17 cellular contexts compared by ENCODE assay signal in genomic region chr11:130554241-130555055, GRCh38.
DNase-seq lines count a peak whose midpoint lies in the region; ATAC-seq, FAIRE-seq and TF ChIP-seq lines count a peak whose summit lies in the region.
"Had no signal": no experiment of that assay in that cellular context is flagged by ENCODE, and none has a peak within 500 bp of the region (broad histone marks: within the 10 kb centered on the region; RNA-seq: fewer than 3 reads in every experiment).

No MANE protein-coding gene starts in this region.

- H3K27ac ChIP-seq in IMR-90 (ENCODE audit: insufficient read depth, low read length), result no peak overlapping the region
- H3K27ac ChIP-seq in stomach, result peak overlapping the region in 4 of 5 donors; percentile 6 to 57 (median 34)
- H3K27ac ChIP-seq: C4-2B, SJSA1 had no signal

- H3K36me3 ChIP-seq in IMR-90 (ENCODE audit: control insufficient read depth, insufficient read depth, low read length), result no peaks in the 10 kb centered on the region
- no peaks in the 10 kb centered on the region for H3K36me3 ChIP-seq in bronchial epithelial cell (ENCODE audit: control insufficient read depth, insufficient read depth, low read length)
- H3K36me3 ChIP-seq in stomach, result no peaks in the 10 kb centered on the region
- H3K36me3 ChIP-seq: SJSA1 had no signal

- POLR2A ChIA-PET in IMR-90 (lab: Charles Lee; ENCODE audit: unreplicated experiment), result no interaction called here

- TF ChIP-seq CTCF in IMR-90 (conservative IDR thresholded peaks at IDR 0.05; ENCODE audit: low read depth, low read length), result no peak
- no peak for TF ChIP-seq CTCF in bronchial epithelial cell (IDR thresholded peaks at IDR 0.05; ENCODE audit: insufficient read depth, low read length, severe bottlenecking)
- TF ChIP-seq CTCF in fibroblast of mammary gland (conservative IDR thresholded peaks at IDR 0.05; ENCODE audit: control insufficient read depth, insufficient read depth, low read depth, low read length), result no peak
- no peak for TF ChIP-seq CTCF in stomach (IDR thresholded peaks at IDR 0.05)

- CTCF ChIA-PET in IMR-90 (lab: Yijun Ruan, JAX), result no interaction called here

- H3K4me3 ChIP-seq in IMR-90 (ENCODE audit: insufficient read depth, low read depth, low read length) (no peak overlapping the region), bronchial epithelial cell (ENCODE audit: low read depth, low read length) (no peak overlapping the region), fibroblast of mammary gland (ENCODE audit: control insufficient read depth, low read depth, low read length) (no peak overlapping the region), stomach (no peak overlapping the region)
- H3K4me3 ChIP-seq: SJSA1 had no signal

- no peaks in the 10 kb centered on the region for H3K79me1 ChIP-seq in IMR-90 (ENCODE audit: low read depth in 1 of 2, low read length in 2 of 2)

- WGBS in IMR-90 (ENCODE audit: extremely low coverage in 2 of 2, insufficient read length in 1 of 2), 2 experiments, result 90% methylated on average over 6 of the region's 8 CpGs; no CpG with 5 or more reads in 1 of the 2 experiments
- 64 to 74% (median 71%) methylated on average over 8 of the region's 8 CpGs for WGBS in stomach, 5 donors

- no peak overlapping the region for H3K9ac ChIP-seq in IMR-90 (ENCODE audit: low read depth, low read length)

- intact Hi-C loops in IMR-90 (cut with micrococcal nuclease) (no loop called here), stomach (cut with DNase I; ENCODE audit: low total_unique reads) (no loop called here)

- H3K4me1 Mint-ChIP-seq in activated T-cell treated with anti-CD3 and anti-CD28 coated beads, Interleukin-2, amount 50 U/mL, for 72 hours (ENCODE audit: low read depth), result no peaks in the 10 kb centered on the region

- no peak overlapping the region; the same call in 1 of the 2 replicates for H3K18ac ChIP-seq in IMR-90 (ENCODE audit: low read depth, low read length)

- no peaks in the 10 kb centered on the region for H3K36me3 Mint-ChIP-seq in activated T-cell treated with anti-CD3 and anti-CD28 coated beads, Interleukin-2, amount 50 U/mL, for 72 hours (ENCODE audit: insufficient read depth in 2 of 2)

- H2AK9ac ChIP-seq in IMR-90 (replicated peaks; ENCODE audit: low read depth, low read length, poor library complexity), result no peak overlapping the region

- H2BK120ac ChIP-seq in IMR-90 (ENCODE audit: low read depth, low read length), result no peak overlapping the region; the same call in 1 of the 2 replicates

- peak overlapping the region; percentile 38; the same call in 1 of the 2 replicates for H2AK5ac ChIP-seq in IMR-90 (ENCODE audit: low read depth, low read length)

- FAIRE-seq in bronchial epithelial cell (lab: Jason Lieb, UNC), result no peak
- FAIRE-seq: GM12891, GM18507 had no signal

- dilution Hi-C loops in IMR-90 (cut with HindIII; ENCODE audit: low sequenced_read_pairs, unreplicated experiment), result no loop called here

- H4K20me1 ChIP-seq in IMR-90 (ENCODE audit: insufficient read depth, low read length), result peaks cover 4% of the 10 kb centered on the region; the same call in 1 of the 2 replicates

- no peak overlapping the region for H3K27ac Mint-ChIP-seq in activated T-cell treated with anti-CD3 and anti-CD28 coated beads, Interleukin-2, amount 50 U/mL, for 72 hours

- ATAC-seq in IMR-90 (ENCODE audit: low read depth) (peak; percentile 64), HG03159 (IDR thresholded peaks at IDR 0.05; ENCODE audit: unreplicated experiment) (no peak)
- no peak for ATAC-seq in activated T-cell treated with anti-CD3 and anti-CD28 coated beads, Interleukin-2, amount 50 U/mL, for 72 hours (replicated peaks in 1 of 2)

- no peak overlapping the region for H4K5ac ChIP-seq in IMR-90 (ENCODE audit: low read depth, low read length)

- no peak overlapping the region for H3K56ac ChIP-seq in IMR-90 (ENCODE audit: extremely low read depth, insufficient read depth, low read length)

- peaks cover 18% of the 10 kb centered on the region for H3K27me3 Mint-ChIP-seq in activated T-cell treated with anti-CD3 and anti-CD28 coated beads, Interleukin-2, amount 50 U/mL, for 72 hours (ENCODE audit: low read depth)

- H3K9me3 ChIP-seq in IMR-90 (ENCODE audit: control insufficient read depth, insufficient read depth, low read length), result no peaks in the 10 kb centered on the region
- no peaks in the 10 kb centered on the region for H3K9me3 ChIP-seq in stomach
- H3K9me3 ChIP-seq: SJSA1 had no signal

- no peak overlapping the region; the same call in 1 of the 2 replicates for H2BK20ac ChIP-seq in IMR-90 (ENCODE audit: low read depth, low read length)

- no peak overlapping the region for H4K91ac ChIP-seq in IMR-90 (ENCODE audit: insufficient read depth, low read depth, low read length)

- H3K14ac ChIP-seq in IMR-90 (replicated peaks; ENCODE audit: low read depth, low read length), result 0 out of 2 replicates have a peak overlapping the region, but pooled peaks have one; percentile 46

- no peak overlapping the region for H3K23ac ChIP-seq in IMR-90 (ENCODE audit: low read depth, low read length)

- TF ChIP-seq POLR2A in IMR-90 (IDR thresholded peaks at IDR 0.05; ENCODE audit: low read depth, low read length), result no peak
- no peak for TF ChIP-seq POLR2A in stomach (IDR thresholded peaks at IDR 0.05)

- H3K4me3 Mint-ChIP-seq in activated T-cell treated with anti-CD3 and anti-CD28 coated beads, Interleukin-2, amount 50 U/mL, for 72 hours, result no peak overlapping the region

- no peak overlapping the region for H3K4ac ChIP-seq in IMR-90 (ENCODE audit: low read depth, low read length)

- 0 out of 2 replicates have a peak overlapping the region, but pooled peaks have one; percentile 6 for H3K4me2 ChIP-seq in IMR-90 (ENCODE audit: low read depth, low read length)

- no peaks in the 10 kb centered on the region; the same call in 1 of the 2 replicates for H3K27me3 ChIP-seq in IMR-90 (ENCODE audit: control insufficient read depth, insufficient read depth, low read length)
- H3K27me3 ChIP-seq in bronchial epithelial cell (ENCODE audit: control insufficient read depth, insufficient read depth, low read length), result no peaks in the 10 kb centered on the region
- no peaks in the 10 kb centered on the region for H3K27me3 ChIP-seq in stomach
- H3K27me3 ChIP-seq: SJSA1 had no signal

- no peak for TF ChIP-seq EP300 in stomach (IDR thresholded peaks at IDR 0.05)

- no TSS peak for BruUV-seq in IMR-90 (replicated peaks; lab: Mats Ljungman, UMichigan)

- peaks cover 0 to 2% of the 10 kb centered on the region in 2 donors for H3K9me3 Mint-ChIP-seq in activated T-cell treated with anti-CD3 and anti-CD28 coated beads, Interleukin-2, amount 50 U/mL, for 72 hours

- H3K9me1 ChIP-seq in IMR-90 (ENCODE audit: insufficient read depth, low read length), result peaks cover 3% of the 10 kb centered on the region; the same call in 1 of the 2 replicates

- peak; percentile 44 for DNase-seq in IMR-90
- peak; percentile 85 for DNase-seq in bronchial epithelial cell (ENCODE audit: low read depth)
- peak; percentile 48 for DNase-seq in fibroblast of mammary gland (ENCODE audit: low read depth)
- peak; percentile 43 for DNase-seq in stomach
- no peak for DNase-seq in occipital lobe (lab: John Stamatoyannopoulos, UW)
- DNase-seq in HT-29 (ENCODE audit: low spot score), result no peak
- no peak for DNase-seq in activated T-cell treated with anti-CD3 and anti-CD28 coated beads, Interleukin-2, amount 50 U/mL, for 72 hours
- DNase-seq: DND-41, GF-D8, GOT3, NCI-H187 treated with DMSO at 0.1 percent for 48 hours, NCI-H748 treated with DMSO at 0.1 percent for 48 hours had no signal

- H2BK15ac ChIP-seq in IMR-90 (ENCODE audit: low read depth, low read length), result no peak overlapping the region; the same call in 2 of the 3 replicates

- H3K4me1 ChIP-seq in IMR-90 (ENCODE audit: control insufficient read depth, insufficient read depth, low read length) (peaks cover 15% of the 10 kb centered on the region), stomach (peaks cover 0 to 37% (median 4%) of the 10 kb centered on the region in 4 donors)

- H2AFZ ChIP-seq in IMR-90 (replicated peaks; ENCODE audit: low read length, poor library complexity), result no peak overlapping the region

- no peak for TF ChIP-seq RAD21 in IMR-90 (IDR thresholded peaks at IDR 0.05; ENCODE audit: low read length)

- no peak overlapping the region for H2BK5ac ChIP-seq in IMR-90 (ENCODE audit: low read depth, low read length, poor library complexity, severe bottlenecking)

- in situ Hi-C loops in IMR-90 (cut with MboI; ENCODE audit: low sequenced_read_pairs), result no loop called here

- H4K8ac ChIP-seq in IMR-90 (ENCODE audit: low read depth in 2 of 2, low read length in 2 of 2), result no peak overlapping the region

TF ChIP-seq in IMR-90, 13 proteins besides CTCF, POLR2A, EP300 and RAD21:
- TF ChIP-seq RFX5 (IDR thresholded peaks at IDR 0.05; ENCODE audit: low read depth, low read length), result no peak
- TF ChIP-seq MAFK (IDR thresholded peaks at IDR 0.05; ENCODE audit: low read depth, low read length), result no peak
- TF ChIP-seq CEBPB (IDR thresholded peaks at IDR 0.05; ENCODE audit: low read depth, low read length), result no peak
- no peak for TF ChIP-seq CHD1 (IDR thresholded peaks at IDR 0.05; ENCODE audit: low read depth, low read length)
- TF ChIP-seq NFE2L2 (IDR thresholded peaks at IDR 0.05; ENCODE audit: low read depth, low read length), result no peak
- TF ChIP-seq MXI1 (IDR thresholded peaks at IDR 0.05; ENCODE audit: borderline replicate concordance, low read depth, low read length), result no peak
- TF ChIP-seq RCOR1 (IDR thresholded peaks at IDR 0.05; ENCODE audit: insufficient replicate concordance, low read length), result no peak
- TF ChIP-seq FOS (IDR thresholded peaks at IDR 0.05; ENCODE audit: low read depth, low read length), result no peak
- no peak for TF ChIP-seq ELK1 (IDR thresholded peaks at IDR 0.05; ENCODE audit: borderline replicate concordance, low read depth, low read length)

Comparison
In these comparisons a context has a peak if more than half of its experiments do, and no peak if none do; other contexts are left out.
1. DNase-seq: peak in IMR-90 (single experiment), bronchial epithelial cell (single experiment), fibroblast of mammary gland (single experiment) and stomach (single experiment); none in occipital lobe (single experiment), HT-29 (single experiment) and activated T-cell treated with anti-CD3 and anti-CD28 coated beads, Interleukin-2, amount 50 U/mL, for 72 hours (0 of 2).